Comparison of ENCODE assay signal across 10 cellular contexts in genomic region chr17:81120149-81120484, GRCh38. TPM values are rescaled to one million over a fixed set of nuclear protein-coding genes. Genes with fewer than 3 reads are reported as not detected.
DNase-seq lines count a peak whose midpoint lies in the region; ATAC-seq and TF ChIP-seq lines count a peak whose summit lies in the region.
"Had no signal": no experiment of that assay in that cellular context is flagged by ENCODE, and none has a peak within 500 bp of the region (broad histone marks: within the 10 kb centered on the region; RNA-seq: fewer than 3 reads in every experiment).

No MANE protein-coding gene starts in this region.

- peak overlapping the region; percentile 66 for H3K27ac ChIP-seq in 22Rv1
- peak overlapping the region; percentile 33; the same call in 1 of the 2 replicates for H3K27ac ChIP-seq in HCT116 (ENCODE audit: low read depth, low read length)
- H3K27ac ChIP-seq in breast epithelium, result peak overlapping the region in 1 of 2 donors; percentile 78
- H3K27ac ChIP-seq in muscle layer of colon (ENCODE audit: low read depth, low read length), result peak overlapping the region; percentile 4

- H3K36me3 ChIP-seq in HCT116 (ENCODE audit: control insufficient read depth in 1 of 2, insufficient read depth in 2 of 2, low read length in 2 of 2) (peaks cover 0 to 5% of the 10 kb centered on the region in 2 experiments; a peak in 1 of 4 replicates), breast epithelium (no peaks in the 10 kb centered on the region), muscle layer of colon (ENCODE audit: insufficient read depth, low read length) (no peaks in the 10 kb centered on the region)

- TF ChIP-seq CTCF in 22Rv1 (IDR thresholded peaks at IDR 0.05) (no peak; the same call in 1 of the 2 replicates), HCT116 (IDR thresholded peaks at IDR 0.05 in 2 of 3, conservative IDR thresholded peaks at IDR 0.05 in 1 of 3; ENCODE audit: borderline replicate concordance in 1 of 3, insufficient read depth in 1 of 3, low read depth in 2 of 3, low read length in 2 of 3) (no peak), breast epithelium (IDR thresholded peaks at IDR 0.05) (no peak)

- H3K9me3 ChIP-seq in HCT116 (ENCODE audit: control insufficient read depth in 1 of 2, insufficient read depth in 1 of 2, low read depth in 1 of 2, low read length in 2 of 2), result no peaks in the 10 kb centered on the region
- no peaks in the 10 kb centered on the region for H3K9me3 ChIP-seq in breast epithelium
- no peaks in the 10 kb centered on the region for H3K9me3 ChIP-seq in muscle layer of colon (ENCODE audit: low read length)

- peaks cover 10 to 31% of the 10 kb centered on the region in 2 experiments for H3K4me1 ChIP-seq in HCT116 (ENCODE audit: control insufficient read depth in 1 of 2, insufficient read depth in 2 of 2, low read length in 2 of 2)
- H3K4me1 ChIP-seq in breast epithelium, result peaks cover 0 to 4% of the 10 kb centered on the region in 2 donors
- peaks cover 8% of the 10 kb centered on the region for H3K4me1 ChIP-seq in muscle layer of colon (ENCODE audit: insufficient read depth, low read length)

- H3K27me3 ChIP-seq in HCT116 (ENCODE audit: insufficient read depth, low read length) (no peaks in the 10 kb centered on the region), breast epithelium (peaks cover 0 to 5% of the 10 kb centered on the region in 2 donors), muscle layer of colon (ENCODE audit: control insufficient read depth in 1 of 2, insufficient read depth in 2 of 2, low read length in 2 of 2) (peaks cover 0 to 20% of the 10 kb centered on the region in 2 donors)

- TF ChIP-seq RAD21 in HCT116 (IDR thresholded peaks at IDR 0.05; ENCODE audit: low read depth), result no peak

- peak overlapping the region in 1 of 2 experiments; percentile 93; a peak in 2 of 4 replicates for H3K4me3 ChIP-seq in HCT116 (replicated peaks in 1 of 2; ENCODE audit: low read depth in 1 of 2, low read length in 2 of 2)
- H3K4me3 ChIP-seq in breast epithelium, result peak overlapping the region in 2 of 3 donors; percentile 58 to 65
- H3K4me3 ChIP-seq in muscle layer of colon (ENCODE audit: low read depth in 1 of 2, low read length in 2 of 2), result peak overlapping the region in 1 of 2 donors; percentile 14

- CTCF ChIA-PET in HCT116 (lab: Charles Lee), result interaction anchor here (0.6 to 0.9 kb wide), 2 partner anchors 23 to 365 kb away, joined by 3 read pairs; no protein-coding TSS in a partner anchor

- TF ChIP-seq POLR2A in HCT116 (IDR thresholded peaks at IDR 0.05; ENCODE audit: borderline replicate concordance, extremely low read depth, insufficient read depth, insufficient read length) (no peak), breast epithelium (IDR thresholded peaks at IDR 0.05) (no peak)

- H3K9ac ChIP-seq in HCT116 (ENCODE audit: low read length) (peak overlapping the region; percentile 98; the same call in 1 of the 2 replicates), muscle layer of colon (ENCODE audit: low read length) (no peak overlapping the region)

- H3K79me2 ChIP-seq in HCT116 (ENCODE audit: insufficient read depth, low read length), result peaks cover 13% of the 10 kb centered on the region; the same call in 1 of the 2 replicates

- H3K4me2 ChIP-seq in HCT116 (ENCODE audit: low read length), result peak overlapping the region; percentile 100

- H2AFZ ChIP-seq in HCT116 (ENCODE audit: low read depth, low read length, poor library complexity, severe bottlenecking), result no peak overlapping the region

- no peaks in the 10 kb centered on the region for H3K9me2 ChIP-seq in HCT116 (ENCODE audit: insufficient read depth)

- H4K20me1 ChIP-seq in HCT116 (ENCODE audit: insufficient read depth), result no peaks in the 10 kb centered on the region

- BruUV-seq in HCT116 (replicated peaks; lab: Mats Ljungman, UMichigan), result TSS peak; percentile 72

- no peak for ATAC-seq in HCT116
- ATAC-seq in GM19397 (IDR thresholded peaks at IDR 0.05; ENCODE audit: unreplicated experiment), result no peak

- RAD21 ChIA-PET in HCT116 (lab: Charles Lee; ENCODE audit: low non-redundant PET in 1 of 2, low total read pairs in 2 of 2, uncharacterized antibody in 2 of 2, unreplicated experiment in 2 of 2), result no interaction called here

- POLR2A ChIA-PET in HCT116 (lab: Charles Lee), result interaction anchor here (0.9 kb wide), 1 partner anchor 22 kb away, joined by 3 read pairs; no protein-coding TSS in a partner anchor

- intact Hi-C loops in HCT116 (cut with micrococcal nuclease) (no loop called here), breast epithelium (cut with DNase I; ENCODE audit: low total_unique reads) (no loop called here)

- no peak for DNase-seq in HCT116 (ENCODE audit: low read depth, low spot score)
- DNase-seq in breast epithelium (ENCODE audit: low spot score in 2 of 2), result peak in 1 of 2 donors; percentile 39
- DNase-seq in T-helper 2 cell, result no peak
- no peak for DNase-seq in NCI-H1417 treated with DMSO at 0.1 percent for 48 hours (lab: John Stamatoyannopoulos, UW)
- DNase-seq in retina, result no peak

TF ChIP-seq in HCT116, 20 proteins besides CTCF, POLR2A, EP300 and RAD21:
- TF ChIP-seq ELF1 (IDR thresholded peaks at IDR 0.05; ENCODE audit: borderline replicate concordance, low read depth), result no peak
- no peak for TF ChIP-seq CBX3 (IDR thresholded peaks at IDR 0.05; ENCODE audit: low read depth)
- no peak for TF ChIP-seq ZBTB33 (IDR thresholded peaks at IDR 0.05; ENCODE audit: extremely low read depth, insufficient replicate concordance, low read length)
- TF ChIP-seq FOSL1 (IDR thresholded peaks at IDR 0.05; ENCODE audit: low read depth), result no peak
- TF ChIP-seq SIN3A (IDR thresholded peaks at IDR 0.05; ENCODE audit: low read depth), result no peak
- TF ChIP-seq EZH2phosphoT487 (IDR thresholded peaks at IDR 0.05; ENCODE audit: borderline replicate concordance), result no peak
- no peak for TF ChIP-seq POLR2AphosphoS5 (IDR thresholded peaks at IDR 0.05; ENCODE audit: low read depth, low read length)
- TF ChIP-seq EZH2 (IDR thresholded peaks at IDR 0.05), result no peak
- TF ChIP-seq ATF3 (IDR thresholded peaks at IDR 0.05), result no peak
- TF ChIP-seq JUND (IDR thresholded peaks at IDR 0.05), result no peak
- TF ChIP-seq SRF (IDR thresholded peaks at IDR 0.05; ENCODE audit: low read depth), result no peak
- TF ChIP-seq ZFX (IDR thresholded peaks at IDR 0.05), result no peak
- no peak for TF ChIP-seq ZNF274 (IDR thresholded peaks at IDR 0.05; ENCODE audit: low read depth, low read length)
- no peak for TF ChIP-seq CEBPB (IDR thresholded peaks at IDR 0.05; ENCODE audit: low read depth)
- TF ChIP-seq, protein P1, sequence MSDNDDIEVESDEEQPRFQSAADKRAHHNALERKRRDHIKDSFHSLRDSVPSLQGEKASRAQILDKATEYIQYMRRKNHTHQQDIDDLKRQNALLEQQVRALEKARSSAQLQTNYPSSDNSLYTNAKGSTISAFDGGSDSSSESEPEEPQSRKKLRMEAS (IDR thresholded peaks at IDR 0.05), result no peak
- TF ChIP-seq YY1 (IDR thresholded peaks at IDR 0.05; ENCODE audit: extremely low read depth, insufficient replicate concordance, low read depth, low read length), result no peak

RNA-seq across cellular contexts. Expression of gene PVALEF, which starts 45.2 kb away (rescaled TPM):
- total RNA-seq in HCT116 (2021; ENCODE audit: unreplicated experiment) (not detected), breast epithelium (not detected)
- polyA plus RNA-seq in HCT116 (2012), result 0.04 TPM in 1 of 2 replicates, not detected in the other
- total RNA-seq: omental fat pad, ureter had no signal

RNA-seq across cellular contexts. Expression of gene AATK, which starts 45.9 kb away (rescaled TPM):
- 4.4 TPM for total RNA-seq in HCT116 (2021; ENCODE audit: unreplicated experiment)
- 3.5 and 3.7 TPM in 2 replicates for polyA plus RNA-seq in HCT116 (2012)
- total RNA-seq in breast epithelium, result under 1 TPM; under 0.01 to 0.98 (median 0.73) TPM
